Comparison of ENCODE assay signal across 1 cellular context in the genomic region with DNA sequence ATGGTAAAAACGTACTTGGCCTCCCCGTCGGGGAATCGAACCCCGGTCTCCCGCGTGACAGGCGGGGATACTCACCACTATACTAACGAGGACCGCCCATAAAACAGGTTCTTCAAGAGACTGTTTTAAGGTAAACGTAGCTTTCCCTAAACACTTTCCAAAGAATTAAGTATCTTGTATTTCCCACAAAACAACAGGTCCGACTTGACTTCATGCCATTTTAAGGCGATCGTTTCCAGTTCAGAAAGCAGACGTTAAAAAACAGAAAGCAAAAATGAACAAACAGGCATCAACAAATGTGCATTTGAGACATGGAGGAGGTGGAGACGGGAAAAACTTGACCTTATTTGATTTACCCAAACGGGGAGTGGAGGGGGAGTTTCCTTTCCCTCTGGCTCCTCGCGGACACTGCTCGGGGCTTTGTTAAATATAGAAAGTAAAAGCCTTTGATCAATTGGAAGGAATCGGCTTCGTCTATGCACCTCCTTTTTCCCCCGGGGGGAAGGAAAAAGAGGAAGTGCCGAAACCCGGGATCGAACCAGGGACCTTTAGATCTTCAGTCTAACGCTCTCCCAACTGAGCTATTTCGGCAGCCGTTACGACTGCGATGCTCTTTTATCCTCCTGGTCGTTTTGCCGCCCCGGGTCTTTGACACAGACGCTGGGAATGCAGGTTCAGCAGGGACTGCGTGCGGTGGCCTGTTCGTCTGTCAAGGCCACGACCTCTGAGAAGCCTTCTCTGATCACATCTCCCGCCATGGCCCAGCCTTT.
A peak's percentile ranks its signal among the peaks of the same experiment; 100 is the strongest.
TF ChIP-seq lines count a peak whose summit lies in the region.

No MANE protein-coding gene starts in this region.

TF ChIP-seq in K562, 482 proteins besides CTCF, POLR2A, EP300 and RAD21 (continued from another document and continues in another):
- TF ChIP-seq, protein P1, sequence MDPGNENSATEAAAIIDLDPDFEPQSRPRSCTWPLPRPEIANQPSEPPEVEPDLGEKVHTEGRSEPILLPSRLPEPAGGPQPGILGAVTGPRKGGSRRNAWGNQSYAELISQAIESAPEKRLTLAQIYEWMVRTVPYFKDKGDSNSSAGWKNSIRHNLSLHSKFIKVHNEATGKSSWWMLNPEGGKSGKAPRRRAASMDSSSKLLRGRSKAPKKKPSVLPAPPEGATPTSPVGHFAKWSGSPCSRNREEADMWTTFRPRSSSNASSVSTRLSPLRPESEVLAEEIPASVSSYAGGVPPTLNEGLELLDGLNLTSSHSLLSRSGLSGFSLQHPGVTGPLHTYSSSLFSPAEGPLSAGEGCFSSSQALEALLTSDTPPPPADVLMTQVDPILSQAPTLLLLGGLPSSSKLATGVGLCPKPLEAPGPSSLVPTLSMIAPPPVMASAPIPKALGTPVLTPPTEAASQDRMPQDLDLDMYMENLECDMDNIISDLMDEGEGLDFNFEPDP (CRISPR knock-in tag; IDR thresholded peaks at IDR 0.05): no peak
- no peak for TF ChIP-seq PRPF4 (IDR thresholded peaks at IDR 0.05; ENCODE audit: insufficient read depth, low read depth, low read length, poor library complexity, severe bottlenecking)
- TF ChIP-seq ZNF57 (CRISPR knock-in tag; IDR thresholded peaks at IDR 0.05): no peak
- TF ChIP-seq, protein P2, sequence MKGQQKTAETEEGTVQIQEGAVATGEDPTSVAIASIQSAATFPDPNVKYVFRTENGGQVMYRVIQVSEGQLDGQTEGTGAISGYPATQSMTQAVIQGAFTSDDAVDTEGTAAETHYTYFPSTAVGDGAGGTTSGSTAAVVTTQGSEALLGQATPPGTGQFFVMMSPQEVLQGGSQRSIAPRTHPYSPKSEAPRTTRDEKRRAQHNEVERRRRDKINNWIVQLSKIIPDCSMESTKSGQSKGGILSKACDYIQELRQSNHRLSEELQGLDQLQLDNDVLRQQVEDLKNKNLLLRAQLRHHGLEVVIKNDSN (CRISPR knock-in tag; IDR thresholded peaks at IDR 0.05): no peak
- TF ChIP-seq PHF21A (IDR thresholded peaks at IDR 0.05; ENCODE audit: borderline replicate concordance, low read depth): 0 out of 2 replicates have a peak, but pooled peaks have one; percentile 8
- no peak for TF ChIP-seq RBM25 (IDR thresholded peaks at IDR 0.05; ENCODE audit: low read depth, low read length, severe bottlenecking)
- TF ChIP-seq NR4A1 (CRISPR knock-in tag; IDR thresholded peaks at IDR 0.05): no peak
- TF ChIP-seq NR4A1 (tag; IDR thresholded peaks at IDR 0.05): no peak
- TF ChIP-seq, protein P3, sequence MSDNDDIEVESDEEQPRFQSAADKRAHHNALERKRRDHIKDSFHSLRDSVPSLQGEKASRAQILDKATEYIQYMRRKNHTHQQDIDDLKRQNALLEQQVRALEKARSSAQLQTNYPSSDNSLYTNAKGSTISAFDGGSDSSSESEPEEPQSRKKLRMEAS (CRISPR knock-in tag; IDR thresholded peaks at IDR 0.05): no peak; the same call in 1 of the 2 replicates
- TF ChIP-seq GATAD2B (IDR thresholded peaks at IDR 0.05; ENCODE audit: borderline replicate concordance): peak; percentile 34; the same call in 1 of the 2 replicates
- no peak for TF ChIP-seq TCF7 (IDR thresholded peaks at IDR 0.05; ENCODE audit: borderline replicate concordance)
- TF ChIP-seq, protein P4, sequence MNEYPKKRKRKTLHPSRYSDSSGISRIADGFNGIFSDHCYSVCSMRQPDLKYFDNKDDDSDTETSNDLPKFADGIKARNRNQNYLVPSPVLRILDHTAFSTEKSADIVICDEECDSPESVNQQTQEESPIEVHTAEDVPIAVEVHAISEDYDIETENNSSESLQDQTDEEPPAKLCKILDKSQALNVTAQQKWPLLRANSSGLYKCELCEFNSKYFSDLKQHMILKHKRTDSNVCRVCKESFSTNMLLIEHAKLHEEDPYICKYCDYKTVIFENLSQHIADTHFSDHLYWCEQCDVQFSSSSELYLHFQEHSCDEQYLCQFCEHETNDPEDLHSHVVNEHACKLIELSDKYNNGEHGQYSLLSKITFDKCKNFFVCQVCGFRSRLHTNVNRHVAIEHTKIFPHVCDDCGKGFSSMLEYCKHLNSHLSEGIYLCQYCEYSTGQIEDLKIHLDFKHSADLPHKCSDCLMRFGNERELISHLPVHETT (CRISPR knock-in tag; conservative IDR thresholded peaks at IDR 0.05 in 1 of 2, IDR thresholded peaks at IDR 0.05 in 1 of 2): peak in 1 of 2 experiments; percentile 40; a peak in 1 of 4 replicates
- TF ChIP-seq ZNF121 (CRISPR knock-in tag; conservative IDR thresholded peaks at IDR 0.05): no peak
- TF ChIP-seq, protein P5, sequence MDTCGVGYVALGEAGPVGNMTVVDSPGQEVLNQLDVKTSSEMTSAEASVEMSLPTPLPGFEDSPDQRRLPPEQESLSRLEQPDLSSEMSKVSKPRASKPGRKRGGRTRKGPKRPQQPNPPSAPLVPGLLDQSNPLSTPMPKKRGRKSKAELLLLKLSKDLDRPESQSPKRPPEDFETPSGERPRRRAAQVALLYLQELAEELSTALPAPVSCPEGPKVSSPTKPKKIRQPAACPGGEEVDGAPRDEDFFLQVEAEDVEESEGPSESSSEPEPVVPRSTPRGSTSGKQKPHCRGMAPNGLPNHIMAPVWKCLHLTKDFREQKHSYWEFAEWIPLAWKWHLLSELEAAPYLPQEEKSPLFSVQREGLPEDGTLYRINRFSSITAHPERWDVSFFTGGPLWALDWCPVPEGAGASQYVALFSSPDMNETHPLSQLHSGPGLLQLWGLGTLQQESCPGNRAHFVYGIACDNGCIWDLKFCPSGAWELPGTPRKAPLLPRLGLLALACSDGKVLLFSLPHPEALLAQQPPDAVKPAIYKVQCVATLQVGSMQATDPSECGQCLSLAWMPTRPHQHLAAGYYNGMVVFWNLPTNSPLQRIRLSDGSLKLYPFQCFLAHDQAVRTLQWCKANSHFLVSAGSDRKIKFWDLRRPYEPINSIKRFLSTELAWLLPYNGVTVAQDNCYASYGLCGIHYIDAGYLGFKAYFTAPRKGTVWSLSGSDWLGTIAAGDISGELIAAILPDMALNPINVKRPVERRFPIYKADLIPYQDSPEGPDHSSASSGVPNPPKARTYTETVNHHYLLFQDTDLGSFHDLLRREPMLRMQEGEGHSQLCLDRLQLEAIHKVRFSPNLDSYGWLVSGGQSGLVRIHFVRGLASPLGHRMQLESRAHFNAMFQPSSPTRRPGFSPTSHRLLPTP (IDR thresholded peaks at IDR 0.05; ENCODE audit: borderline replicate concordance, extremely low read depth, insufficient read length): peak; percentile 80
- TF ChIP-seq, protein P6, sequence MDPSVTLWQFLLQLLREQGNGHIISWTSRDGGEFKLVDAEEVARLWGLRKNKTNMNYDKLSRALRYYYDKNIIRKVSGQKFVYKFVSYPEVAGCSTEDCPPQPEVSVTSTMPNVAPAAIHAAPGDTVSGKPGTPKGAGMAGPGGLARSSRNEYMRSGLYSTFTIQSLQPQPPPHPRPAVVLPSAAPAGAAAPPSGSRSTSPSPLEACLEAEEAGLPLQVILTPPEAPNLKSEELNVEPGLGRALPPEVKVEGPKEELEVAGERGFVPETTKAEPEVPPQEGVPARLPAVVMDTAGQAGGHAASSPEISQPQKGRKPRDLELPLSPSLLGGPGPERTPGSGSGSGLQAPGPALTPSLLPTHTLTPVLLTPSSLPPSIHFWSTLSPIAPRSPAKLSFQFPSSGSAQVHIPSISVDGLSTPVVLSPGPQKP (CRISPR knock-in tag; IDR thresholded peaks at IDR 0.05): no peak
- TF ChIP-seq DIDO1 (tag; IDR thresholded peaks at IDR 0.05; ENCODE audit: low read depth): 0 out of 2 replicates have a peak, but pooled peaks have one; percentile 23
- TF ChIP-seq SMAD1 (IDR thresholded peaks at IDR 0.05; ENCODE audit: low read depth, low read length, partially characterized antibody): no peak
- TF ChIP-seq, protein P7, sequence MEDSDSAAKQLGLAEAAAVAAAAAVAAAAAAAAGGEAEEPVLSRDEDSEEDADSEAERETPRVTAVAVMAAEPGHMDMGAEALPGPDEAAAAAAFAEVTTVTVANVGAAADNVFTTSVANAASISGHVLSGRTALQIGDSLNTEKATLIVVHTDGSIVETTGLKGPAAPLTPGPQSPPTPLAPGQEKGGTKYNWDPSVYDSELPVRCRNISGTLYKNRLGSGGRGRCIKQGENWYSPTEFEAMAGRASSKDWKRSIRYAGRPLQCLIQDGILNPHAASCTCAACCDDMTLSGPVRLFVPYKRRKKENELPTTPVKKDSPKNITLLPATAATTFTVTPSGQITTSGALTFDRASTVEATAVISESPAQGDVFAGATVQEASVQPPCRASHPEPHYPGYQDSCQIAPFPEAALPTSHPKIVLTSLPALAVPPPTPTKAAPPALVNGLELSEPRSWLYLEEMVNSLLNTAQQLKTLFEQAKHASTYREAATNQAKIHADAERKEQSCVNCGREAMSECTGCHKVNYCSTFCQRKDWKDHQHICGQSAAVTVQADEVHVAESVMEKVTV (CRISPR knock-in tag; IDR thresholded peaks at IDR 0.05): 0 out of 2 replicates have a peak, but pooled peaks have one; percentile 4
- TF ChIP-seq SRF (CRISPR knock-in tag; IDR thresholded peaks at IDR 0.05): no peak
- peak; percentile 96 for TF ChIP-seq BRD9 (IDR thresholded peaks at IDR 0.05; ENCODE audit: low read depth, partially characterized antibody)
- TF ChIP-seq, protein P8, sequence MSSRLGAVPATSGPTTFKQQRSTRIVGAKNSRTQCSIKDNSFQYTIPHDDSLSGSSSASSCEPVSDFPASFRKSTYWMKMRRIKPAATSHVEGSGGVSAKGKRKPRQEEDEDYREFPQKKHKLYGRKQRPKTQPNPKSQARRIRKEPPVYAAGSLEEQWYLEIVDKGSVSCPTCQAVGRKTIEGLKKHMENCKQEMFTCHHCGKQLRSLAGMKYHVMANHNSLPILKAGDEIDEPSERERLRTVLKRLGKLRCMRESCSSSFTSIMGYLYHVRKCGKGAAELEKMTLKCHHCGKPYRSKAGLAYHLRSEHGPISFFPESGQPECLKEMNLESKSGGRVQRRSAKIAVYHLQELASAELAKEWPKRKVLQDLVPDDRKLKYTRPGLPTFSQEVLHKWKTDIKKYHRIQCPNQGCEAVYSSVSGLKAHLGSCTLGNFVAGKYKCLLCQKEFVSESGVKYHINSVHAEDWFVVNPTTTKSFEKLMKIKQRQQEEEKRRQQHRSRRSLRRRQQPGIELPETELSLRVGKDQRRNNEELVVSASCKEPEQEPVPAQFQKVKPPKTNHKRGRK (tag; IDR thresholded peaks at IDR 0.05): no peak
- no peak for TF ChIP-seq CBX3 (IDR thresholded peaks at IDR 0.05; ENCODE audit: borderline replicate concordance in 1 of 2, low read length in 2 of 2)
- TF ChIP-seq, protein P9, sequence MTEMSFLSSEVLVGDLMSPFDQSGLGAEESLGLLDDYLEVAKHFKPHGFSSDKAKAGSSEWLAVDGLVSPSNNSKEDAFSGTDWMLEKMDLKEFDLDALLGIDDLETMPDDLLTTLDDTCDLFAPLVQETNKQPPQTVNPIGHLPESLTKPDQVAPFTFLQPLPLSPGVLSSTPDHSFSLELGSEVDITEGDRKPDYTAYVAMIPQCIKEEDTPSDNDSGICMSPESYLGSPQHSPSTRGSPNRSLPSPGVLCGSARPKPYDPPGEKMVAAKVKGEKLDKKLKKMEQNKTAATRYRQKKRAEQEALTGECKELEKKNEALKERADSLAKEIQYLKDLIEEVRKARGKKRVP (CRISPR knock-in tag; IDR thresholded peaks at IDR 0.05): no peak
- peak; percentile 73; the same call in 1 of the 2 replicates for TF ChIP-seq ZKSCAN1 (IDR thresholded peaks at IDR 0.05; ENCODE audit: low read depth, low read length)
- TF ChIP-seq SLC30A9 (CRISPR knock-in tag; IDR thresholded peaks at IDR 0.05): no peak
- TF ChIP-seq, protein P10, sequence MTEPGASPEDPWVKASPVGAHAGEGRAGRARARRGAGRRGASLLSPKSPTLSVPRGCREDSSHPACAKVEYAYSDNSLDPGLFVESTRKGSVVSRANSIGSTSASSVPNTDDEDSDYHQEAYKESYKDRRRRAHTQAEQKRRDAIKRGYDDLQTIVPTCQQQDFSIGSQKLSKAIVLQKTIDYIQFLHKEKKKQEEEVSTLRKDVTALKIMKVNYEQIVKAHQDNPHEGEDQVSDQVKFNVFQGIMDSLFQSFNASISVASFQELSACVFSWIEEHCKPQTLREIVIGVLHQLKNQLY (CRISPR knock-in tag; conservative IDR thresholded peaks at IDR 0.05): no peak
- TF ChIP-seq, protein P11, sequence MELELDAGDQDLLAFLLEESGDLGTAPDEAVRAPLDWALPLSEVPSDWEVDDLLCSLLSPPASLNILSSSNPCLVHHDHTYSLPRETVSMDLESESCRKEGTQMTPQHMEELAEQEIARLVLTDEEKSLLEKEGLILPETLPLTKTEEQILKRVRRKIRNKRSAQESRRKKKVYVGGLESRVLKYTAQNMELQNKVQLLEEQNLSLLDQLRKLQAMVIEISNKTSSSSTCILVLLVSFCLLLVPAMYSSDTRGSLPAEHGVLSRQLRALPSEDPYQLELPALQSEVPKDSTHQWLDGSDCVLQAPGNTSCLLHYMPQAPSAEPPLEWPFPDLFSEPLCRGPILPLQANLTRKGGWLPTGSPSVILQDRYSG (tag; conservative IDR thresholded peaks at IDR 0.05; ENCODE audit: low read depth): 0 out of 2 replicates have a peak, but pooled peaks have one; percentile 45
- no peak; the same call in 1 of the 2 replicates for TF ChIP-seq TARDBP (IDR thresholded peaks at IDR 0.05)
- 0 out of 2 replicates have a peak, but pooled peaks have one; percentile 33 for TF ChIP-seq DDX20 (tag; IDR thresholded peaks at IDR 0.05; ENCODE audit: low read depth)
- TF ChIP-seq MED1 (CRISPR knock-in tag; IDR thresholded peaks at IDR 0.05; ENCODE audit: borderline replicate concordance): no peak
- TF ChIP-seq ZBTB17 (CRISPR knock-in tag; IDR thresholded peaks at IDR 0.05): no peak
- TF ChIP-seq ZNF134 (CRISPR knock-in tag; conservative IDR thresholded peaks at IDR 0.05): no peak
- no peak for TF ChIP-seq STAT5B (CRISPR knock-in tag; IDR thresholded peaks at IDR 0.05)
- TF ChIP-seq THRAP3 (IDR thresholded peaks at IDR 0.05; ENCODE audit: borderline replicate concordance): no peak
- TF ChIP-seq ZNF717 (CRISPR knock-in tag; IDR thresholded peaks at IDR 0.05): no peak
- no peak for TF ChIP-seq FOXA1 (IDR thresholded peaks at IDR 0.05; ENCODE audit: borderline replicate concordance)
- no peak for TF ChIP-seq ZNF347 (CRISPR knock-in tag; IDR thresholded peaks at IDR 0.05; ENCODE audit: low read depth)
- TF ChIP-seq, protein P12, sequence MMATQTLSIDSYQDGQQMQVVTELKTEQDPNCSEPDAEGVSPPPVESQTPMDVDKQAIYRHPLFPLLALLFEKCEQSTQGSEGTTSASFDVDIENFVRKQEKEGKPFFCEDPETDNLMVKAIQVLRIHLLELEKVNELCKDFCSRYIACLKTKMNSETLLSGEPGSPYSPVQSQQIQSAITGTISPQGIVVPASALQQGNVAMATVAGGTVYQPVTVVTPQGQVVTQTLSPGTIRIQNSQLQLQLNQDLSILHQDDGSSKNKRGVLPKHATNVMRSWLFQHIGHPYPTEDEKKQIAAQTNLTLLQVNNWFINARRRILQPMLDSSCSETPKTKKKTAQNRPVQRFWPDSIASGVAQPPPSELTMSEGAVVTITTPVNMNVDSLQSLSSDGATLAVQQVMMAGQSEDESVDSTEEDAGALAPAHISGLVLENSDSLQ (IDR thresholded peaks at IDR 0.05): peak; percentile 70
- peak; percentile 51; the same call in 1 of the 2 replicates for TF ChIP-seq MYC (IDR thresholded peaks at IDR 0.05; ENCODE audit: low read depth, low read length)
- TF ChIP-seq MYC (CRISPR knock-in tag; IDR thresholded peaks at IDR 0.05; ENCODE audit: borderline replicate concordance, low read depth): no peak
- TF ChIP-seq NFIX (CRISPR knock-in tag; IDR thresholded peaks at IDR 0.05; ENCODE audit: low read depth): no peak
- no peak for TF ChIP-seq TAF7 (tag; IDR thresholded peaks at IDR 0.05)
- TF ChIP-seq TRIM24 (IDR thresholded peaks at IDR 0.05): no peak
- no peak for TF ChIP-seq FIP1L1 (IDR thresholded peaks at IDR 0.05; ENCODE audit: low read depth, low read length, poor library complexity, severe bottlenecking)
- no peak for TF ChIP-seq SAFB2 (IDR thresholded peaks at IDR 0.05; ENCODE audit: borderline replicate concordance, low read depth, low read length, severe bottlenecking)
- TF ChIP-seq MXI1 (IDR thresholded peaks at IDR 0.05; ENCODE audit: low read depth, low read length): no peak; the same call in 1 of the 2 replicates
